ENCODE assay signal across 18 cellular contexts in the genomic region with DNA sequence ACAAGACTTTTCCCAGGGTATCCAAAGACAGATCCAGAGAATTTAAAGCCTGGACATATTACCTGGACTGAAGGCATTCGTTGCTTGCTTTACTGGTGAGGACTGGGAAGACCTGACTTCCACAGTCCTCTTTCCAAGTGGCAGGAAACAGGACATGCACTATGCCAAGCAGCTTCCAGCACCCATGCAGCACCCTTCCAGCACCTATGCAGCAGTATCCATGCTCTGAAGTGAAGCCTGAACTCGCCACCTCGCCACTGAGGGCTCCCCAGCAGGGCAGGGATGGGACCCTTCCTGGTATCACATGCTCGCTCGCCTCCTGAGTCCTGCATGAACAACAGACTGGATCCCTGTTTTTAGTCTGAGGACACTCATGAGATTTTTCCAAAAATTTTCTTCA.
DNase-seq lines count a peak whose midpoint lies in the region; ATAC-seq, FAIRE-seq and TF ChIP-seq lines count a peak whose summit lies in the region.
"Had no signal": no experiment of that assay in that cellular context is flagged by ENCODE, and none has a peak within 500 bp of the region (broad histone marks: within the 10 kb centered on the region; RNA-seq: fewer than 3 reads in every experiment).

No MANE protein-coding gene starts in this region.

- H3K27ac ChIP-seq in RWPE2 (ENCODE audit: poor library complexity, severe bottlenecking) (peak overlapping the region; percentile 15), colonic mucosa (peak overlapping the region; percentile 89), osteoblast (ENCODE audit: low read depth, low read length) (peak overlapping the region; percentile 94), hepatocyte (no peak overlapping the region)
- H3K27ac ChIP-seq: testis had no signal

- H3K27me3 ChIP-seq in RWPE2 (ENCODE audit: insufficient read depth, poor library complexity, severe bottlenecking) (no peaks in the 10 kb centered on the region), colonic mucosa (no peaks in the 10 kb centered on the region), osteoblast (ENCODE audit: insufficient read depth, low read length) (no peaks in the 10 kb centered on the region), hepatocyte (no peaks in the 10 kb centered on the region)
- H3K27me3 ChIP-seq: adrenal gland, testis had no signal

- peaks cover 11% of the 10 kb centered on the region for H3K36me3 ChIP-seq in RWPE2 (ENCODE audit: low read depth)
- no peaks in the 10 kb centered on the region for H3K36me3 ChIP-seq in colonic mucosa
- H3K36me3 ChIP-seq in osteoblast (ENCODE audit: insufficient read depth, low read length): peaks cover 44% of the 10 kb centered on the region
- no peaks in the 10 kb centered on the region for H3K36me3 ChIP-seq in hepatocyte (replicated peaks; ENCODE audit: insufficient read depth, low read depth)
- H3K36me3 ChIP-seq: adrenal gland had no signal

- H3K4me2 ChIP-seq in osteoblast (ENCODE audit: insufficient read depth, low read length): peak overlapping the region; percentile 31
- no peak overlapping the region for H3K4me2 ChIP-seq in hepatocyte

- H3K9me3 ChIP-seq in RWPE2 (ENCODE audit: severe bottlenecking) (no peaks in the 10 kb centered on the region), colonic mucosa (no peaks in the 10 kb centered on the region), osteoblast (ENCODE audit: low read depth, low read length) (no peaks in the 10 kb centered on the region), hepatocyte (ENCODE audit: low read depth) (no peaks in the 10 kb centered on the region)
- H3K9me3 ChIP-seq: adrenal gland, testis had no signal

- no peak for DNase-seq in GM12891 (ENCODE audit: insufficient read length, low spot score)
- DNase-seq in RWPE2 (ENCODE audit: low spot score): no peak
- no peak for DNase-seq in colonic mucosa
- DNase-seq in osteoblast (ENCODE audit: insufficient read length, low spot score, missing footprints): no peak
- no peak for DNase-seq in hepatocyte (ENCODE audit: low spot score)
- no peak for DNase-seq in NCI-H748 treated with DMSO at 0.1 percent for 48 hours (lab: John Stamatoyannopoulos, UW)
- DNase-seq in ecto neural progenitor cell (ENCODE audit: low spot score): no peak
- DNase-seq: activated CD4-positive, alpha-beta T cell treated with anti-CD3 and anti-CD28 coated beads, Interleukin-2, amount 50 U/mL, for 48 hours; adrenal gland; COR-L47; effector memory CD4-positive, alpha-beta T cell; left colon; natural killer cell; NCI-H1092; RPMI8226; testis had no signal

- peak overlapping the region in 1 of 2 donors; percentile 71 for H3K9ac ChIP-seq in colonic mucosa (ENCODE audit: low read depth in 2 of 2, low read length in 2 of 2)

- intact Hi-C loops in colonic mucosa (cut with DNase I): no loop called here

- peaks cover 96% of the 10 kb centered on the region for H3K79me2 ChIP-seq in osteoblast (ENCODE audit: insufficient read depth, low read length)
- H3K79me2 ChIP-seq in hepatocyte: no peaks in the 10 kb centered on the region

- 93% methylated on average over 5 of the region's 5 CpGs for WGBS in hepatocyte (ENCODE audit: low lambda C conversion rate, missing lambda C conversion rate)

- TF ChIP-seq CTCF in RWPE2 (IDR thresholded peaks at IDR 0.05; ENCODE audit: poor library complexity, severe bottlenecking) (no peak), colonic mucosa (IDR thresholded peaks at IDR 0.05) (no peak), osteoblast (IDR thresholded peaks at IDR 0.05; ENCODE audit: extremely low read depth, low read depth, low read length) (no peak), hepatocyte (IDR thresholded peaks at IDR 0.05; ENCODE audit: poor library complexity) (no peak)

- FAIRE-seq in GM12891 (lab: Jason Lieb, UNC): no peak
- FAIRE-seq: TTC549 had no signal

- H3K4me1 ChIP-seq in RWPE2 (ENCODE audit: insufficient read depth, poor library complexity, severe bottlenecking) (peaks cover 7% of the 10 kb centered on the region), colonic mucosa (no peaks in the 10 kb centered on the region), osteoblast (ENCODE audit: insufficient read depth, low read length) (peaks cover 74% of the 10 kb centered on the region), hepatocyte (ENCODE audit: insufficient read depth) (peaks cover 25% of the 10 kb centered on the region)

- H2AFZ ChIP-seq in osteoblast (ENCODE audit: low read length) (no peak overlapping the region), hepatocyte (no peak overlapping the region)

- TF ChIP-seq POLR2A in GM12891 (IDR thresholded peaks at IDR 0.05; ENCODE audit: low read depth, low read length): peak; percentile 38; the same call in 1 of the 2 replicates

- H4K20me1 ChIP-seq in osteoblast (ENCODE audit: insufficient read depth, low read length) (peaks cover 16% of the 10 kb centered on the region), hepatocyte (ENCODE audit: insufficient read depth, poor library complexity, severe bottlenecking) (no peaks in the 10 kb centered on the region)

- no peak overlapping the region for H3K4me3 ChIP-seq in RWPE2 (ENCODE audit: severe bottlenecking)
- no peak overlapping the region for H3K4me3 ChIP-seq in colonic mucosa
- H3K4me3 ChIP-seq in osteoblast (ENCODE audit: insufficient read depth, low read length): no peak overlapping the region
- H3K4me3 ChIP-seq in hepatocyte: no peak overlapping the region
- H3K4me3 ChIP-seq: adrenal gland, testis had no signal

- no peaks in the 10 kb centered on the region for H3K9me2 ChIP-seq in hepatocyte (replicated peaks; ENCODE audit: insufficient read depth)

- ATAC-seq in RWPE2 (ENCODE audit: low read depth): peak; percentile 18; the same call in 1 of the 3 replicates
- ATAC-seq in HG03025 (IDR thresholded peaks at IDR 0.05; ENCODE audit: low FRiP score, unreplicated experiment): no peak
- ATAC-seq: left colon, natural killer cell had no signal

TF ChIP-seq in GM12891, 5 proteins besides CTCF, POLR2A, EP300 and RAD21:
- TF ChIP-seq TAF1 (IDR thresholded peaks at IDR 0.05; ENCODE audit: low read depth, low read length) (no peak), PAX5 (IDR thresholded peaks at IDR 0.05; ENCODE audit: insufficient read depth, low read length, severe bottlenecking) (no peak), SPI1 (IDR thresholded peaks at IDR 0.05; ENCODE audit: low read depth, low read length) (no peak), POLR2AphosphoS5 (IDR thresholded peaks at IDR 0.05; ENCODE audit: low read depth, low read length) (peak; percentile 68; the same call in 1 of the 2 replicates), POU2F2 (IDR thresholded peaks at IDR 0.05; ENCODE audit: low read depth, low read length) (no peak)
